2 cellular contexts compared by ENCODE assay signal in the genomic region with DNA sequence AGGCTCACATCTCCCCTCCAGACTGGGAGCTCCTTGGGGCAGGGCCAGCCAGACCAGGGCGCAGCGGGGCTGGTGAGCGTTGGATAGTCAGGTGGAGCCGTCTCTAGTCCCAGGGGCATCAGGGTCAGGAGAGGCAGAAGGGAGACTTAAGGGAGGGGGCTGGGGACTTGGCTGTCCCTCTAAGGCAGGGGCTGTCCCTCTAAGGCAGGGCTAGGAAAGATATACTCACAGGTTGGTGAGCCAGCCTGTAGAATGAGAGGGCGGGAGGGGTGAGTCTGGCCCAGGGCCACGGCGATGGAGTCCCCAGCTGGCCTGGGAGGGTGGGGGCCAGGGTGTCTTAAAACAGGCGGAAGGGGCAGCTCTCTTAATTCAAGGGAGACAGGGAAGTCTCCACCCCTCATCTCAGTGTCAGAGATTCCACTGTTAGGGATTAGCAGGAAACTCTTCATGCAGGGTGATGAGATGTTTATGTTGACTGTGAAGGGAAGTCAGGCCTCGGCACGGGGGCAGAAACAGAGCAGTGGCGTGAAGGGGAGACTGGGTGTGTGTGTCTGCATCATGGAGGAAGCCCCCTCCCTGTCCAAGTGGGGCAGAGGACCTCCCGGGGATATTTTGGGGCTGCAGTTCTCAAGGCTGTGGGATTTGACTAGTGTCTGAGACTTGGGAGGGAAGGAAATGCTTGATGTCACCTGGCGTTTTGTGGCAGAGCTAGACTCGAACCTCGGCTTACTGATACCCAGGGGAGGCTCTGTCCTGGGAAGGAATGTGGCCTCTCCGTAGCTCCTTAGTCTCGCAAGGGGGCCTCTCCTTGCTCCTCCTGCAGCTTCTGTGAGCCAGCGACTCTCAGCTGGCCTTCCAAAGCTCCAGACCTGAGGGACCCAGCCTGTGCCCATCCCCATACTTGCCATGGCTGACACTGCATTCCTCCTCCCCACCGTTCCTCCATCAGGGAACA.
TF ChIP-seq lines count a peak whose summit lies in the region.

No MANE protein-coding gene starts in this region.

TF ChIP-seq in IMR-90, 13 proteins besides CTCF, POLR2A, EP300 and RAD21:
- TF ChIP-seq FOS (IDR thresholded peaks at IDR 0.05; ENCODE audit: low read depth, low read length): no peak
- no peak for TF ChIP-seq NFE2L2 (IDR thresholded peaks at IDR 0.05; ENCODE audit: low read depth, low read length)
- no peak for TF ChIP-seq USF2 (IDR thresholded peaks at IDR 0.05; ENCODE audit: low read depth, low read length)

TF ChIP-seq in WTC11, 78 proteins besides CTCF, POLR2A, EP300 and RAD21:
- TF ChIP-seq JUN (CRISPR knock-in tag; IDR thresholded peaks at IDR 0.05) (no peak), TP53 (CRISPR knock-in tag; IDR thresholded peaks at IDR 0.05) (no peak), ELF4 (CRISPR knock-in tag; IDR thresholded peaks at IDR 0.05; ENCODE audit: low read depth) (no peak), ZBTB21 (CRISPR knock-in tag; IDR thresholded peaks at IDR 0.05; ENCODE audit: borderline replicate concordance) (no peak), SMAD3 (CRISPR knock-in tag; IDR thresholded peaks at IDR 0.05; ENCODE audit: borderline replicate concordance) (no peak), GRHL2 (CRISPR knock-in tag; IDR thresholded peaks at IDR 0.05; ENCODE audit: insufficient replicate concordance, severe bottlenecking) (no peak), ARID4B (CRISPR knock-in tag; IDR thresholded peaks at IDR 0.05; ENCODE audit: borderline replicate concordance) (no peak), ZNF263 (CRISPR knock-in tag; IDR thresholded peaks at IDR 0.05; ENCODE audit: low read depth) (no peak), ZNF671 (CRISPR knock-in tag; IDR thresholded peaks at IDR 0.05) (no peak), ZNF121 (CRISPR knock-in tag; IDR thresholded peaks at IDR 0.05) (no peak), RORB (CRISPR knock-in tag; IDR thresholded peaks at IDR 0.05) (no peak), CBFB (CRISPR knock-in tag; IDR thresholded peaks at IDR 0.05; ENCODE audit: low read depth) (no peak), ZNF416 (CRISPR knock-in tag; IDR thresholded peaks at IDR 0.05) (no peak), ESRRA (CRISPR knock-in tag; IDR thresholded peaks at IDR 0.05; ENCODE audit: borderline replicate concordance) (no peak), GTF2I (CRISPR knock-in tag; conservative IDR thresholded peaks at IDR 0.05) (no peak), PRRX2 (CRISPR knock-in tag; IDR thresholded peaks at IDR 0.05) (no peak), FOXJ3 (CRISPR knock-in tag; IDR thresholded peaks at IDR 0.05; ENCODE audit: borderline replicate concordance) (no peak), MXD4 (CRISPR knock-in tag; IDR thresholded peaks at IDR 0.05; ENCODE audit: borderline replicate concordance) (no peak), NR3C1 (CRISPR knock-in tag; conservative IDR thresholded peaks at IDR 0.05; ENCODE audit: low read depth) (no peak)
- TF ChIP-seq, protein P1, sequence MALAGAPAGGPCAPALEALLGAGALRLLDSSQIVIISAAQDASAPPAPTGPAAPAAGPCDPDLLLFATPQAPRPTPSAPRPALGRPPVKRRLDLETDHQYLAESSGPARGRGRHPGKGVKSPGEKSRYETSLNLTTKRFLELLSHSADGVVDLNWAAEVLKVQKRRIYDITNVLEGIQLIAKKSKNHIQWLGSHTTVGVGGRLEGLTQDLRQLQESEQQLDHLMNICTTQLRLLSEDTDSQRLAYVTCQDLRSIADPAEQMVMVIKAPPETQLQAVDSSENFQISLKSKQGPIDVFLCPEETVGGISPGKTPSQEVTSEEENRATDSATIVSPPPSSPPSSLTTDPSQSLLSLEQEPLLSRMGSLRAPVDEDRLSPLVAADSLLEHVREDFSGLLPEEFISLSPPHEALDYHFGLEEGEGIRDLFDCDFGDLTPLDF (CRISPR knock-in tag; IDR thresholded peaks at IDR 0.05): no peak
